In genomic region chr1:55337801-55338447, GRCh38 we compare ENCODE assay signal across 8 cellular contexts.
A peak's percentile ranks its signal among the peaks of the same experiment; 100 is the strongest.
DNase-seq lines count a peak whose midpoint lies in the region; ATAC-seq, FAIRE-seq and TF ChIP-seq lines count a peak whose summit lies in the region.

No MANE protein-coding gene starts in this region.

- WGBS in SK-N-SH (ENCODE audit: low lambda C conversion rate): 55% methylated on average over 5 of the region's 5 CpGs
- 43 to 60% (median 53%) methylated on average over 5 of the region's 5 CpGs for WGBS in small intestine, 3 donors

- H3K4me1 ChIP-seq in SK-N-SH (ENCODE audit: control insufficient read depth in 1 of 2, insufficient read depth in 2 of 2, low read depth in 1 of 2, low read length in 1 of 2): no peaks in the 10 kb centered on the region
- no peaks in the 10 kb centered on the region for H3K4me1 ChIP-seq in small intestine (ENCODE audit: control insufficient read depth in 2 of 2, insufficient read depth in 1 of 2, low read depth in 1 of 2, low read length in 1 of 2)

- H3K4me2 ChIP-seq in SK-N-SH: no peak overlapping the region

- no peak for FAIRE-seq in small intestine (lab: Jason Lieb, UNC)

- POLR2A ChIA-PET in SK-N-SH (lab: Yijun Ruan, JAX): no interaction called here

- H2AFZ ChIP-seq in SK-N-SH (ENCODE audit: low read depth): 0 out of 2 replicates have a peak overlapping the region, but pooled peaks have one; percentile 37

- CTCF ChIA-PET in SK-N-SH (lab: Yijun Ruan, JAX): interaction anchor here (0.6 to 2.2 kb wide), 12 partner anchors 9 to 274 kb away, joined by 3 to 13 read pairs (median 4); no protein-coding TSS in a partner anchor

- DNase-seq in DMS114 treated with DMSO at 0.1 percent for 48 hours (lab: John Stamatoyannopoulos, UW; ENCODE audit: unreplicated experiment): peak; percentile 4
- DNase-seq in KBM-7: peak; percentile 67
- peak; percentile 48 for DNase-seq in SK-N-SH
- DNase-seq in fibroblast of the aortic adventitia (ENCODE audit: low read depth): peak; percentile 75
- DNase-seq in small intestine: peak; percentile 55

- no peaks in the 10 kb centered on the region for H3K79me2 ChIP-seq in SK-N-SH (ENCODE audit: insufficient read depth)

- no peaks in the 10 kb centered on the region for H3K9me2 ChIP-seq in SK-N-SH

- peak; percentile 71 for TF ChIP-seq CTCF in SK-N-SH (IDR thresholded peaks at IDR 0.05)
- TF ChIP-seq CTCF in fibroblast of the aortic adventitia (IDR thresholded peaks at IDR 0.05; ENCODE audit: insufficient read depth, low read length): peak; percentile 55

- peak; percentile 72 for ATAC-seq in GM19328 (IDR thresholded peaks at IDR 0.05; ENCODE audit: unreplicated experiment)
- no peak for ATAC-seq in GM19324 (IDR thresholded peaks at IDR 0.05; ENCODE audit: low FRiP score, unreplicated experiment)
- ATAC-seq in HG02763 (IDR thresholded peaks at IDR 0.05; ENCODE audit: unreplicated experiment): no peak

- H3K36me3 ChIP-seq in SK-N-SH (replicated peaks in 1 of 2; ENCODE audit: control insufficient read depth in 1 of 2, insufficient read depth in 2 of 2, low read length in 1 of 2): no peaks in the 10 kb centered on the region
- no peaks in the 10 kb centered on the region for H3K36me3 ChIP-seq in small intestine (ENCODE audit: control insufficient read depth in 2 of 2, insufficient read depth in 2 of 2, low read length in 2 of 2)

- H3F3A ChIP-seq in SK-N-SH (replicated peaks; ENCODE audit: insufficient read depth): no peaks in the 10 kb centered on the region

- no peaks in the 10 kb centered on the region for H4K20me1 ChIP-seq in SK-N-SH (ENCODE audit: insufficient read depth)

- peak; percentile 76 for TF ChIP-seq RAD21 in SK-N-SH (IDR thresholded peaks at IDR 0.05; ENCODE audit: low read length)

- in situ Hi-C loops in KBM-7 (cut with MboI; ENCODE audit: low pct_unique_long_range_greater_than_20kb, low sequenced_read_pairs): no loop called here

- no peak overlapping the region for H3K9ac ChIP-seq in SK-N-SH

- no peaks in the 10 kb centered on the region for H3K27me3 ChIP-seq in SK-N-SH (ENCODE audit: insufficient read depth)
- no peaks in the 10 kb centered on the region for H3K27me3 ChIP-seq in small intestine (ENCODE audit: control insufficient read depth in 2 of 2, insufficient read depth in 2 of 2, low read length in 2 of 2)

- TF ChIP-seq EP300 in SK-N-SH (IDR thresholded peaks at IDR 0.05; ENCODE audit: borderline replicate concordance in 1 of 2, low read depth in 1 of 2, low read length in 1 of 2): no peak

- no peaks in the 10 kb centered on the region; the same call in 1 of the 2 replicates for H3K9me3 ChIP-seq in SK-N-SH
- no peaks in the 10 kb centered on the region for H3K9me3 ChIP-seq in small intestine (ENCODE audit: control insufficient read depth, low read depth)

- H3K4me3 ChIP-seq in SK-N-SH (ENCODE audit: low read depth in 2 of 2, low read length in 1 of 2) (no peak overlapping the region), fibroblast of the aortic adventitia (ENCODE audit: low read depth, low read length) (no peak overlapping the region), small intestine (ENCODE audit: low read depth in 1 of 2, low read length in 2 of 2) (no peak overlapping the region)

- no peak overlapping the region for H3K27ac ChIP-seq in SK-N-SH (ENCODE audit: low read depth in 2 of 2, low read length in 1 of 2)
- no peak overlapping the region for H3K27ac ChIP-seq in small intestine (ENCODE audit: low read depth in 1 of 2, low read length in 1 of 2)

TF ChIP-seq in SK-N-SH, 30 proteins besides CTCF, POLR2A, EP300 and RAD21:
- TF ChIP-seq PBX3 (IDR thresholded peaks at IDR 0.05) (no peak), TEAD4 (IDR thresholded peaks at IDR 0.05; ENCODE audit: borderline replicate concordance, insufficient read depth) (no peak), FOXJ3 (CRISPR knock-in tag; IDR thresholded peaks at IDR 0.05) (no peak), YY1 (IDR thresholded peaks at IDR 0.05; ENCODE audit: low read depth) (no peak), NRF1 (IDR thresholded peaks at IDR 0.05; ENCODE audit: low read depth, low read length) (no peak), MEF2A (IDR thresholded peaks at IDR 0.05; ENCODE audit: borderline replicate concordance, low read depth) (no peak), ELF1 (IDR thresholded peaks at IDR 0.05) (0 out of 2 replicates have a peak, but pooled peaks have one; percentile 46), SIN3A (IDR thresholded peaks at IDR 0.05; ENCODE audit: borderline replicate concordance, low read depth, low read length) (no peak), IRF3 (IDR thresholded peaks at IDR 0.05; ENCODE audit: low read depth, low read length) (no peak), RFX5 (IDR thresholded peaks at IDR 0.05; ENCODE audit: low read length) (no peak), SMC3 (IDR thresholded peaks at IDR 0.05; ENCODE audit: low read depth, low read length) (peak; percentile 69)

Comparison
In these comparisons a context has a peak if more than half of its experiments do, and no peak if none do; other contexts are left out.
1. DNase-seq: peak in every context shown above with its lines; median percentile 75 in fibroblast of the aortic adventitia; 67 in KBM-7; 55 in small intestine; 48 in SK-N-SH; 4 in DMS114 treated with DMSO at 0.1 percent for 48 hours.